ENCODE assay signal across 7 cellular contexts in genomic region chr12:18430425-18431048, GRCh38.
DNase-seq lines count a peak whose midpoint lies in the region; ATAC-seq and TF ChIP-seq lines count a peak whose summit lies in the region.

No MANE protein-coding gene starts in this region.

- DNase-seq in GM06990 (ENCODE audit: extremely low read depth, insufficient read length) = no peak
- peak; percentile 16 for DNase-seq in NCI-H82 treated with DMSO at 0.1 percent for 48 hours (lab: John Stamatoyannopoulos, UW; ENCODE audit: unreplicated experiment)
- peak; percentile 73 for DNase-seq in dermis blood vessel endothelial cell
- DNase-seq in medulla oblongata (ENCODE audit: extremely low spot score) = peak; percentile 46
- no peak for DNase-seq in activated CD8-positive, alpha-beta memory T cell treated with anti-CD3 and anti-CD28 coated beads for 24 hours

- no peaks in the 10 kb centered on the region for H3K36me3 ChIP-seq in GM06990 (ENCODE audit: control insufficient read depth, insufficient read depth, low read length)

- H3K4me3 ChIP-seq in GM06990 (replicated peaks; ENCODE audit: low read depth, low read length) = no peak overlapping the region

- H3K27me3 ChIP-seq in GM06990 (replicated peaks; ENCODE audit: control insufficient read depth, insufficient read depth, low read length) = no peaks in the 10 kb centered on the region

- ATAC-seq in HG02623 (IDR thresholded peaks at IDR 0.05; ENCODE audit: unreplicated experiment) (peak; percentile 80), HG03378 (IDR thresholded peaks at IDR 0.05; ENCODE audit: unreplicated experiment) (no peak)

- peak; percentile 68 for TF ChIP-seq CTCF in GM06990 (IDR thresholded peaks at IDR 0.05; ENCODE audit: insufficient read depth, low read length, poor library complexity, severe bottlenecking)

Comparison
In these comparisons a context has a peak if more than half of its experiments do, and no peak if none do; other contexts are left out.
1. DNase-seq: peak in NCI-H82 treated with DMSO at 0.1 percent for 48 hours (single experiment), dermis blood vessel endothelial cell (single experiment) and medulla oblongata (single experiment); none in GM06990 (single experiment) and activated CD8-positive, alpha-beta memory T cell treated with anti-CD3 and anti-CD28 coated beads for 24 hours (single experiment).